In the genomic region with DNA sequence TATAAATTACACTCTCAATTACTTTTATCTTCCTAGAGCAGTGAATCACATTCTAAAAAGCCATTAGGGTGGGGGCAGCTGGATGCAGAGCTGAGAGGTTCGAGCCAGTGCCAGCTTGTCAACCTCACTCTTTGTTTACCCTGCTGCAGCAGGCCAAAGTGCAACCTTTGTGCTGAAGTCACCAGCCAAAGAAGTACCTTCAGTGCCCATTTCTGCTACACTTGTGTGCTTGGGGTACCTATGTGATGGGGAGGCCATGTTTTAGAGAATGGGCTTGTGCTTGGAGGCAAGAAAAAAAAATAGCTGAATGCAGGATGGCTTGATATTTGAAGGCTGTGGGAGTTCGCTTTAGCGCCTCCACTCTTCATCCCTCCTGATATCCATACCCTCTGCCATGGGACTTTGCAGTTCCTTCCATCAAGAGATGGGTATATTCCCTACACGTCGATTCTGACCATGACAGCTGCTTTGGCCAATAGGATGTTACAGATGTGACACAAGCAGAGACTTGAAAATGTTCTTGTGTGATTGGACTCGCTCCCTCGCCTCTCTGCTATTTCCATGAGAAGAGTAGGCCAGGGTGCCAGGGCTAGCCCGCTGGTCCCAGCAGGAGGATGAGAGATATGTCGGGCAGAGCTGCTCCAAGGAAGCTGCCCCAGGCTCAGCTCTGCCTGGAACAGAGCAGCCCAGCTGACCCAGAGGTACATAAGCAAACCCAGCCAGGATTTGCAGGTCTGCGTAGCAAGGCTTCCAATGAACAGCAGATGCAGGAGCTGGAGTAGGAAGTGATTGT, we compare ENCODE assay signal across 1 cellular context.
TF ChIP-seq lines count a peak whose summit lies in the region.

No MANE protein-coding gene starts in this region.

TF ChIP-seq in HepG2, 621 proteins besides CTCF, POLR2A, EP300 and RAD21 (continued from another document and continues in another):
- TF ChIP-seq CREB1 (IDR thresholded peaks at IDR 0.05) (no peak), CREB1 (CRISPR knock-in tag; IDR thresholded peaks at IDR 0.05) (peak; percentile 22; the same call in 1 of the 2 replicates), STAG1 (CRISPR knock-in tag; IDR thresholded peaks at IDR 0.05) (0 out of 2 replicates have a peak, but pooled peaks have one; percentile 12), CCDC6 (CRISPR knock-in tag; IDR thresholded peaks at IDR 0.05) (no peak), ZNF572 (CRISPR knock-in tag; IDR thresholded peaks at IDR 0.05) (no peak), YY1 (IDR thresholded peaks at IDR 0.05; ENCODE audit: insufficient read depth, insufficient replicate concordance, low read depth, low read length) (no peak), KLF6 (CRISPR knock-in tag; IDR thresholded peaks at IDR 0.05) (no peak), ZNF670 (CRISPR knock-in tag; IDR thresholded peaks at IDR 0.05; ENCODE audit: borderline replicate concordance) (0 out of 2 replicates have a peak, but pooled peaks have one; percentile 6), KLF9 (CRISPR knock-in tag; IDR thresholded peaks at IDR 0.05; ENCODE audit: low read depth) (no peak), ZMYM4 (CRISPR knock-in tag; IDR thresholded peaks at IDR 0.05) (peak; percentile 73; the same call in 1 of the 2 replicates), ATAD3A (CRISPR knock-in tag; IDR thresholded peaks at IDR 0.05) (no peak), ERF (CRISPR knock-in tag; IDR thresholded peaks at IDR 0.05) (peak; percentile 58; the same call in 1 of the 2 replicates), ZNF256 (CRISPR knock-in tag; conservative IDR thresholded peaks at IDR 0.05) (no peak), SYNCRIP (IDR thresholded peaks at IDR 0.05; ENCODE audit: insufficient read depth, low read depth, low read length) (no peak), ZNF772 (CRISPR knock-in tag; IDR thresholded peaks at IDR 0.05) (peak; percentile 80; the same call in 1 of the 2 replicates), KLF15 (CRISPR knock-in tag; IDR thresholded peaks at IDR 0.05; ENCODE audit: borderline replicate concordance) (no peak), ZBTB21 (CRISPR knock-in tag; IDR thresholded peaks at IDR 0.05) (no peak), FOXA1 (IDR thresholded peaks at IDR 0.05) (peak; percentile 52), FOXA1 (CRISPR knock-in tag; IDR thresholded peaks at IDR 0.05) (peak; percentile 99), ZNF354B (CRISPR knock-in tag; IDR thresholded peaks at IDR 0.05) (no peak; the same call in 1 of the 2 replicates), KDM2A (CRISPR knock-in tag; IDR thresholded peaks at IDR 0.05; ENCODE audit: borderline replicate concordance, low read depth) (no peak), MED1 (CRISPR knock-in tag; IDR thresholded peaks at IDR 0.05) (peak; percentile 59; the same call in 1 of the 2 replicates), ZNF577 (CRISPR knock-in tag; IDR thresholded peaks at IDR 0.05; ENCODE audit: borderline replicate concordance, low read depth) (no peak), ZNF761 (CRISPR knock-in tag; conservative IDR thresholded peaks at IDR 0.05) (no peak), PPARG (CRISPR knock-in tag; conservative IDR thresholded peaks at IDR 0.05) (peak; percentile 88), HNRNPUL1 (IDR thresholded peaks at IDR 0.05; ENCODE audit: low read depth, low read length) (no peak), PHF20 (CRISPR knock-in tag; IDR thresholded peaks at IDR 0.05) (no peak), ZNF567 (CRISPR knock-in tag; IDR thresholded peaks at IDR 0.05; ENCODE audit: borderline replicate concordance) (no peak; the same call in 1 of the 2 replicates), RBM39 (IDR thresholded peaks at IDR 0.05; ENCODE audit: low read depth, low read length, poor library complexity, severe bottlenecking) (no peak), ZBTB8A (CRISPR knock-in tag; IDR thresholded peaks at IDR 0.05; ENCODE audit: borderline replicate concordance, low read depth) (no peak), GATA4 (IDR thresholded peaks at IDR 0.05; ENCODE audit: borderline replicate concordance, low read depth) (no peak), DNMT1 (CRISPR knock-in tag; IDR thresholded peaks at IDR 0.05) (0 out of 2 replicates have a peak, but pooled peaks have one; percentile 52)
- TF ChIP-seq, protein P1, sequence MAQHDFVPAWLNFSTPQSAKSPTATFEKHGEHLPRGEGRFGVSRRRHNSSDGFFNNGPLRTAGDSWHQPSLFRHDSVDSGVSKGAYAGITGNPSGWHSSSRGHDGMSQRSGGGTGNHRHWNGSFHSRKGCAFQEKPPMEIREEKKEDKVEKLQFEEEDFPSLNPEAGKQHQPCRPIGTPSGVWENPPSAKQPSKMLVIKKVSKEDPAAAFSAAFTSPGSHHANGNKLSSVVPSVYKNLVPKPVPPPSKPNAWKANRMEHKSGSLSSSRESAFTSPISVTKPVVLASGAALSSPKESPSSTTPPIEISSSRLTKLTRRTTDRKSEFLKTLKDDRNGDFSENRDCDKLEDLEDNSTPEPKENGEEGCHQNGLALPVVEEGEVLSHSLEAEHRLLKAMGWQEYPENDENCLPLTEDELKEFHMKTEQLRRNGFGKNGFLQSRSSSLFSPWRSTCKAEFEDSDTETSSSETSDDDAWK (CRISPR knock-in tag; IDR thresholded peaks at IDR 0.05): no peak
- TF ChIP-seq, protein P2, sequence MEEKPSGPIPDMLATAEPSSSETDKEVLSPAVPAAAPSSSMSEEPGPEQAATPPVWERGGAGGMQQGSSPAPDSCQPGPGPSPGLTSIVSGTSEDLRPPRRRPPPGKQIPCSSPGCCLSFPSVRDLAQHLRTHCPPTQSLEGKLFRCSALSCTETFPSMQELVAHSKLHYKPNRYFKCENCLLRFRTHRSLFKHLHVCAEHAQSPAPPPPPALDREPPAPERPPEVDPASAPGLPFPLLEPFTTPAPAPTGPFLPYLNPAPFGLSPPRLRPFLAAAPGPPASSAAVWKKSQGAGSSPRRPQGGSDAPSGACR (CRISPR knock-in tag; IDR thresholded peaks at IDR 0.05): 0 out of 2 replicates have a peak, but pooled peaks have one; percentile 42
- TF ChIP-seq, protein P3, sequence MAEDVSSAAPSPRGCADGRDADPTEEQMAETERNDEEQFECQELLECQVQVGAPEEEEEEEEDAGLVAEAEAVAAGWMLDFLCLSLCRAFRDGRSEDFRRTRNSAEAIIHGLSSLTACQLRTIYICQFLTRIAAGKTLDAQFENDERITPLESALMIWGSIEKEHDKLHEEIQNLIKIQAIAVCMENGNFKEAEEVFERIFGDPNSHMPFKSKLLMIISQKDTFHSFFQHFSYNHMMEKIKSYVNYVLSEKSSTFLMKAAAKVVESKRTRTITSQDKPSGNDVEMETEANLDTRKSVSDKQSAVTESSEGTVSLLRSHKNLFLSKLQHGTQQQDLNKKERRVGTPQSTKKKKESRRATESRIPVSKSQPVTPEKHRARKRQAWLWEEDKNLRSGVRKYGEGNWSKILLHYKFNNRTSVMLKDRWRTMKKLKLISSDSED (CRISPR knock-in tag; IDR thresholded peaks at IDR 0.05): no peak
- TF ChIP-seq, protein P4, sequence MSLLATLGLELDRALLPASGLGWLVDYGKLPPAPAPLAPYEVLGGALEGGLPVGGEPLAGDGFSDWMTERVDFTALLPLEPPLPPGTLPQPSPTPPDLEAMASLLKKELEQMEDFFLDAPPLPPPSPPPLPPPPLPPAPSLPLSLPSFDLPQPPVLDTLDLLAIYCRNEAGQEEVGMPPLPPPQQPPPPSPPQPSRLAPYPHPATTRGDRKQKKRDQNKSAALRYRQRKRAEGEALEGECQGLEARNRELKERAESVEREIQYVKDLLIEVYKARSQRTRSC (CRISPR knock-in tag; IDR thresholded peaks at IDR 0.05; ENCODE audit: low read depth): no peak
- TF ChIP-seq, protein P5, sequence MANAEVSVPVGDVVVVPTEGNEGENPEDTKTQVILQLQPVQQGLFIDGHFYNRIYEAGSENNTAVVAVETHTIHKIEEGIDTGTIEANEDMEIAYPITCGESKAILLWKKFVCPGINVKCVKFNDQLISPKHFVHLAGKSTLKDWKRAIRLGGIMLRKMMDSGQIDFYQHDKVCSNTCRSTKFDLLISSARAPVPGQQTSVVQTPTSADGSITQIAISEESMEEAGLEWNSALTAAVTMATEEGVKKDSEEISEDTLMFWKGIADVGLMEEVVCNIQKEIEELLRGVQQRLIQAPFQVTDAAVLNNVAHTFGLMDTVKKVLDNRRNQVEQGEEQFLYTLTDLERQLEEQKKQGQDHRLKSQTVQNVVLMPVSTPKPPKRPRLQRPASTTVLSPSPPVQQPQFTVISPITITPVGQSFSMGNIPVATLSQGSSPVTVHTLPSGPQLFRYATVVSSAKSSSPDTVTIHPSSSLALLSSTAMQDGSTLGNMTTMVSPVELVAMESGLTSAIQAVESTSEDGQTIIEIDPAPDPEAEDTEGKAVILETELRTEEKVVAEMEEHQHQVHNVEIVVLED (CRISPR knock-in tag; IDR thresholded peaks at IDR 0.05; ENCODE audit: borderline replicate concordance): no peak
- TF ChIP-seq, protein P6, sequence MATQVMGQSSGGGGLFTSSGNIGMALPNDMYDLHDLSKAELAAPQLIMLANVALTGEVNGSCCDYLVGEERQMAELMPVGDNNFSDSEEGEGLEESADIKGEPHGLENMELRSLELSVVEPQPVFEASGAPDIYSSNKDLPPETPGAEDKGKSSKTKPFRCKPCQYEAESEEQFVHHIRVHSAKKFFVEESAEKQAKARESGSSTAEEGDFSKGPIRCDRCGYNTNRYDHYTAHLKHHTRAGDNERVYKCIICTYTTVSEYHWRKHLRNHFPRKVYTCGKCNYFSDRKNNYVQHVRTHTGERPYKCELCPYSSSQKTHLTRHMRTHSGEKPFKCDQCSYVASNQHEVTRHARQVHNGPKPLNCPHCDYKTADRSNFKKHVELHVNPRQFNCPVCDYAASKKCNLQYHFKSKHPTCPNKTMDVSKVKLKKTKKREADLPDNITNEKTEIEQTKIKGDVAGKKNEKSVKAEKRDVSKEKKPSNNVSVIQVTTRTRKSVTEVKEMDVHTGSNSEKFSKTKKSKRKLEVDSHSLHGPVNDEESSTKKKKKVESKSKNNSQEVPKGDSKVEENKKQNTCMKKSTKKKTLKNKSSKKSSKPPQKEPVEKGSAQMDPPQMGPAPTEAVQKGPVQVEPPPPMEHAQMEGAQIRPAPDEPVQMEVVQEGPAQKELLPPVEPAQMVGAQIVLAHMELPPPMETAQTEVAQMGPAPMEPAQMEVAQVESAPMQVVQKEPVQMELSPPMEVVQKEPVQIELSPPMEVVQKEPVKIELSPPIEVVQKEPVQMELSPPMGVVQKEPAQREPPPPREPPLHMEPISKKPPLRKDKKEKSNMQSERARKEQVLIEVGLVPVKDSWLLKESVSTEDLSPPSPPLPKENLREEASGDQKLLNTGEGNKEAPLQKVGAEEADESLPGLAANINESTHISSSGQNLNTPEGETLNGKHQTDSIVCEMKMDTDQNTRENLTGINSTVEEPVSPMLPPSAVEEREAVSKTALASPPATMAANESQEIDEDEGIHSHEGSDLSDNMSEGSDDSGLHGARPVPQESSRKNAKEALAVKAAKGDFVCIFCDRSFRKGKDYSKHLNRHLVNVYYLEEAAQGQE (IDR thresholded peaks at IDR 0.05; ENCODE audit: borderline replicate concordance in 1 of 2, low read depth in 1 of 2, low read length in 2 of 2): no peak; a peak in 1 of 4 replicates
- TF ChIP-seq, protein P7, sequence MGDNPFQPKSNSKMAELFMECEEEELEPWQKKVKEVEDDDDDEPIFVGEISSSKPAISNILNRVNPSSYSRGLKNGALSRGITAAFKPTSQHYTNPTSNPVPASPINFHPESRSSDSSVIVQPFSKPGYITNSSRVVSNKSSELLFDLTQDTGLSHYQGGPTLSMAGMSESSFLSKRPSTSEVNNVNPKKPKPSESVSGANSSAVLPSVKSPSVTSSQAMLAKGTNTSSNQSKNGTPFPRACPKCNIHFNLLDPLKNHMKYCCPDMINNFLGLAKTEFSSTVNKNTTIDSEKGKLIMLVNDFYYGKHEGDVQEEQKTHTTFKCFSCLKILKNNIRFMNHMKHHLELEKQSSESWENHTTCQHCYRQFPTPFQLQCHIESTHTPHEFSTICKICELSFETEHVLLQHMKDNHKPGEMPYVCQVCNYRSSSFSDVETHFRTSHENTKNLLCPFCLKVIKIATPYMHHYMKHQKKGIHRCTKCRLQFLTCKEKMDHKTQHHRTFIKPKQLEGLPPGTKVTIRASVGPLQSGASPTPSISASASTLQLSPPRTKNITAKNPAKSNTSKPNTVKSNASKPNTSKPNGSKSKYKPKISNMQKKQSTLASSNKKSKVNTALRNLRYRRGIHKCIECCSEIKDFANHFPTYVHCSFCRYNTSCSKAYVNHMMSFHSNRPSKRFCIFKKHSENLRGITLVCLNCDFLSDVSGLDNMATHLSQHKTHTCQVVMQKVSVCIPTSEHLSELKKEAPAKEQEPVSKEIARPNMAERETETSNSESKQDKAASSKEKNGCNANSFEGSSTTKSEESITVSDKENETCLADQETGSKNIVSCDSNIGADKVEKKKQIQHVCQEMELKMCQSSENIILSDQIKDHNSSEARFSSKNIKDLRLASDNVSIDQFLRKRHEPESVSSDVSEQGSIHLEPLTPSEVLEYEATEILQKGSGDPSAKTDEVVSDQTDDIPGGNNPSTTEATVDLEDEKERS (CRISPR knock-in tag; IDR thresholded peaks at IDR 0.05): peak; percentile 19; the same call in 1 of the 2 replicates
- TF ChIP-seq, protein P8, sequence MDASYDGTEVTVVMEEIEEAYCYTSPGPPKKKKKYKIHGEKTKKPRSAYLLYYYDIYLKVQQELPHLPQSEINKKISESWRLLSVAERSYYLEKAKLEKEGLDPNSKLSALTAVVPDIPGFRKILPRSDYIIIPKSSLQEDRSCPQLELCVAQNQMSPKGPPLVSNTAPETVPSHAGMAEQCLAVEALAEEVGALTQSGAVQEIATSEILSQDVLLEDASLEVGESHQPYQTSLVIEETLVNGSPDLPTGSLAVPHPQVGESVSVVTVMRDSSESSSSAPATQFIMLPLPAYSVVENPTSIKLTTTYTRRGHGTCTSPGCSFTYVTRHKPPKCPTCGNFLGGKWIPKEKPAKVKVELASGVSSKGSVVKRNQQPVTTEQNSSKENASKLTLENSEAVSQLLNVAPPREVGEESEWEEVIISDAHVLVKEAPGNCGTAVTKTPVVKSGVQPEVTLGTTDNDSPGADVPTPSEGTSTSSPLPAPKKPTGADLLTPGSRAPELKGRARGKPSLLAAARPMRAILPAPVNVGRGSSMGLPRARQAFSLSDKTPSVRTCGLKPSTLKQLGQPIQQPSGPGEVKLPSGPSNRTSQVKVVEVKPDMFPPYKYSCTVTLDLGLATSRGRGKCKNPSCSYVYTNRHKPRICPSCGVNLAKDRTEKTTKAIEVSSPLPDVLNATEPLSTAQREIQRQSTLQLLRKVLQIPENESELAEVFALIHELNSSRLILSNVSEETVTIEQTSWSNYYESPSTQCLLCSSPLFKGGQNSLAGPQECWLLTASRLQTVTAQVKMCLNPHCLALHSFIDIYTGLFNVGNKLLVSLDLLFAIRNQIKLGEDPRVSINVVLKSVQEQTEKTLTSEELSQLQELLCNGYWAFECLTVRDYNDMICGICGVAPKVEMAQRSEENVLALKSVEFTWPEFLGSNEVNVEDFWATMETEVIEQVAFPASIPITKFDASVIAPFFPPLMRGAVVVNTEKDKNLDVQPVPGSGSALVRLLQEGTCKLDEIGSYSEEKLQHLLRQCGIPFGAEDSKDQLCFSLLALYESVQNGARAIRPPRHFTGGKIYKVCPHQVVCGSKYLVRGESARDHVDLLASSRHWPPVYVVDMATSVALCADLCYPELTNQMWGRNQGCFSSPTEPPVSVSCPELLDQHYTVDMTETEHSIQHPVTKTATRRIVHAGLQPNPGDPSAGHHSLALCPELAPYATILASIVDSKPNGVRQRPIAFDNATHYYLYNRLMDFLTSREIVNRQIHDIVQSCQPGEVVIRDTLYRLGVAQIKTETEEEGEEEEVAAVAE (CRISPR knock-in tag; IDR thresholded peaks at IDR 0.05; ENCODE audit: borderline replicate concordance): no peak
- TF ChIP-seq, protein P9, sequence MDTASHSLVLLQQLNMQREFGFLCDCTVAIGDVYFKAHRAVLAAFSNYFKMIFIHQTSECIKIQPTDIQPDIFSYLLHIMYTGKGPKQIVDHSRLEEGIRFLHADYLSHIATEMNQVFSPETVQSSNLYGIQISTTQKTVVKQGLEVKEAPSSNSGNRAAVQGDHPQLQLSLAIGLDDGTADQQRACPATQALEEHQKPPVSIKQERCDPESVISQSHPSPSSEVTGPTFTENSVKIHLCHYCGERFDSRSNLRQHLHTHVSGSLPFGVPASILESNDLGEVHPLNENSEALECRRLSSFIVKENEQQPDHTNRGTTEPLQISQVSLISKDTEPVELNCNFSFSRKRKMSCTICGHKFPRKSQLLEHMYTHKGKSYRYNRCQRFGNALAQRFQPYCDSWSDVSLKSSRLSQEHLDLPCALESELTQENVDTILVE (CRISPR knock-in tag; IDR thresholded peaks at IDR 0.05): peak; percentile 62; the same call in 1 of the 2 replicates
